ENCODE assay signal across 9 cellular contexts in the genomic region with DNA sequence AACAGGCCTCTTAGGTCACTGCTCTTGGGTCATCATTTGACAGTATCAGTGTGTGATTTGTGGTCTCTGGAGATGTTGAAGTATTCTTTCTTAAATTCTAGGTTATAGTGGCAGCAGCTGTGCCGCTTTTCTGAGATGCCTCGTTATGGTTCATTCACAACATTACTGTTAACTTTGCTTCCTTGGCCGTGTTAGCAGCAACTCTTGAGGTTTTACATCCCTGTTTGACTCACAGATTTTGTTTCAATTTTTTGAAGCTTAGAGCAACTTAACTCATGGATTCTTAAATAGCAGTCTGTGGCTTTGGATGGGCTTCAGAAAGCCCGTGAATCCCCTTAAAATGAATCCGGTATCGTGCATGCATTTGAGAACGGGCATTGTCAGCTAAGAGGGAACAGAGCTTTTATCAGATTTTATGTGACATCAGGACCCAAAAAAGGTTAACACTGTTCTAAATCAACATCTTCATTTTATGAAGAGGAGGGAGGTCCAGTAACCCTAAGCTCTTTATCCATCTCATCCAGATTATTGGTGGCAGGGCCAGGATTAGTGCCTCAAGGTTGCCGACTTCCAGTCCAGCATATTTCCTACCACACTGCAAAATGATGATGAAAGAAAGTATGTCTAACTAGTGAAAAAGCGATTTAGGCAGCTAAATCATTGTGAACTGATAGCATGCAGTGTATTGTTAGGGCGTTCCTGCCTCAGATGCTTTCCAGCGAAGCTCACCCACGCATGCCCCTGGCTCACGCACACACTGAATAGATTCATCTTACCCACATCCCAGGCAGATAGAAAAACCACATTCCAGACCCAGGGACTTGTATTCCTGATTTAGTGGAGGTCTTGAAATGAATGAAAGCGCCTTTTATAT. TPM values are rescaled to one million over a fixed set of nuclear protein-coding genes. Genes with fewer than 3 reads are reported as not detected.
DNase-seq lines count a peak whose midpoint lies in the region; ATAC-seq and TF ChIP-seq lines count a peak whose summit lies in the region.
"Had no signal": no experiment of that assay in that cellular context is flagged by ENCODE, and none has a peak within 500 bp of the region (broad histone marks: within the 10 kb centered on the region; RNA-seq: fewer than 3 reads in every experiment).

No MANE protein-coding gene starts in this region.

- H3K4me1 ChIP-seq in gastrocnemius medialis: peaks cover 40 to 48% of the 10 kb centered on the region in 2 donors

- no peaks in the 10 kb centered on the region for H3K27me3 ChIP-seq in SU-DHL-6 (ENCODE audit: low read length)
- no peaks in the 10 kb centered on the region for H3K27me3 ChIP-seq in gastrocnemius medialis

- H3K4me3 ChIP-seq in SU-DHL-6 (ENCODE audit: insufficient read depth, low read length, poor library complexity, severe bottlenecking) (peak overlapping the region; percentile 95), gastrocnemius medialis (peak overlapping the region; percentile 29 to 93 (median 88))

- H3K4me2 ChIP-seq in SU-DHL-6 (ENCODE audit: low read depth, low read length, poor library complexity, severe bottlenecking): peak overlapping the region; percentile 64

- peak overlapping the region; percentile 91 for H3K9ac ChIP-seq in SU-DHL-6 (ENCODE audit: low read length)

- H3F3A ChIP-seq in SU-DHL-6 (ENCODE audit: insufficient read depth): peaks cover 23% of the 10 kb centered on the region; the same call in 1 of the 2 replicates

- no peak for TF ChIP-seq CTCF in SU-DHL-6 (IDR thresholded peaks at IDR 0.05; ENCODE audit: insufficient read depth, low read length, poor library complexity, severe bottlenecking)
- TF ChIP-seq CTCF in gastrocnemius medialis (IDR thresholded peaks at IDR 0.05 in 4 of 5, conservative IDR thresholded peaks at IDR 0.05 in 1 of 5): no peak

- H4K20me1 ChIP-seq in SU-DHL-6 (ENCODE audit: low read depth, low read length): peaks cover 18% of the 10 kb centered on the region; the same call in 1 of the 2 replicates

- H3K27ac ChIP-seq in SU-DHL-6 (ENCODE audit: low read depth, low read length) (peak overlapping the region; percentile 86), epithelial cell of prostate (peak overlapping the region; percentile 2), gastrocnemius medialis (peak overlapping the region; percentile 92 to 96 (median 95))
- H3K27ac ChIP-seq: VCaP had no signal

- in situ Hi-C loops in gastrocnemius medialis (cut with MboI; ENCODE audit: low sequenced_read_pairs in 4 of 4): loop anchor here in 3 of 4 donors (25.0 kb wide), 3 partner anchors 260 to 860 kb away; no protein-coding TSS in a partner anchor

- H3K9me2 ChIP-seq in SU-DHL-6 (replicated peaks; ENCODE audit: insufficient read depth, low read length): no peaks in the 10 kb centered on the region

- no peaks in the 10 kb centered on the region for H3K9me3 ChIP-seq in SU-DHL-6 (ENCODE audit: insufficient read depth, low read length)
- H3K9me3 ChIP-seq in gastrocnemius medialis: no peaks in the 10 kb centered on the region

- intact Hi-C loops in gastrocnemius medialis (cut with DNase I; ENCODE audit: low total_unique reads): no loop called here

- no peak for ATAC-seq in gastrocnemius medialis

- H2AFZ ChIP-seq in SU-DHL-6 (ENCODE audit: low read depth, low read length, severe bottlenecking): no peak overlapping the region

- peaks cover 99% of the 10 kb centered on the region for H3K79me2 ChIP-seq in SU-DHL-6 (ENCODE audit: insufficient read depth, low read length)

- H3K36me3 ChIP-seq in SU-DHL-6 (ENCODE audit: low read length) (peaks cover 28% of the 10 kb centered on the region), gastrocnemius medialis (no peaks in the 10 kb centered on the region)

- TF ChIP-seq POLR2A in gastrocnemius medialis (IDR thresholded peaks at IDR 0.05): no peak

- DNase-seq in GM04503 (ENCODE audit: low read depth) (peak; percentile 52), epithelial cell of prostate (ENCODE audit: low read depth, low spot score) (no peak), gastrocnemius medialis (no peak), cerebellar cortex (ENCODE audit: low spot score) (no peak), NCI-H146 treated with DMSO at 0.1 percent for 48 hours (lab: John Stamatoyannopoulos, UW; ENCODE audit: unreplicated experiment) (no peak), DMS53 treated with DMSO at 0.1 percent for 48 hours (lab: John Stamatoyannopoulos, UW; ENCODE audit: unreplicated experiment) (no peak), NOMO-1 treated with DMSO at 0.1 percent for 48 hours (lab: John Stamatoyannopoulos, UW; ENCODE audit: unreplicated experiment) (no peak)

RNA-seq across cellular contexts. Expression of gene TRIB2, which starts 5.1 kb away (rescaled TPM):
- total RNA-seq in gastrocnemius medialis: 10 to 100 TPM; 12.6 to 18.5 (median 15.9) TPM

Comparison
In these comparisons a context has a peak if more than half of its experiments do, and no peak if none do; other contexts are left out.
1. H3K27ac ChIP-seq: peak in every context shown above with its lines; median percentile 95 in gastrocnemius medialis; 86 in SU-DHL-6; 2 in epithelial cell of prostate.